In the genomic region with DNA sequence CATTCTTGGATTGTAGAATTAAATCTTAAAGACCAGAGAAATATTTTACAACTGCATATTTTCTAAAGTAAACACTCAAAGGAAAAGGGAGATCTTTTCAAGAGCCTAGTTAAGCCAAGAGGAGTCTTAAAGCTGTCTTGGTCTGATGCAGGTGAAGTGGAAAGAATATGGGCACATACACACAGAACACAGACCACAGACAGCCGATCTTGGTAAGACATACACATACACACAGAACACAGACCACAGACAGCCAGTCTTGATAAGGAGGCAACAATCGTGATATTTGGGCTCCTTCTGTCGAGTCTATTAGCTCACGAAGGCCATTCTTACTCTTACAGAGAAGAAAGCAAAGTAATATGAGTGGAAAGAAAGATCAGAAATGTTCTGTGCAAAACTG, we compare ENCODE assay signal across 1 cellular context.
TF ChIP-seq lines count a peak whose summit lies in the region.

No MANE protein-coding gene starts in this region.

TF ChIP-seq in GM23338, 12 proteins besides CTCF, POLR2A, EP300 and RAD21 (continued from another document):
- no peak for TF ChIP-seq POLR2AphosphoS5 (IDR thresholded peaks at IDR 0.05; ENCODE audit: low read depth)
- no peak for TF ChIP-seq STAT1 (IDR thresholded peaks at IDR 0.05; ENCODE audit: unreplicated experiment)
